ENCODE assay signal across 17 cellular contexts in the genomic region with DNA sequence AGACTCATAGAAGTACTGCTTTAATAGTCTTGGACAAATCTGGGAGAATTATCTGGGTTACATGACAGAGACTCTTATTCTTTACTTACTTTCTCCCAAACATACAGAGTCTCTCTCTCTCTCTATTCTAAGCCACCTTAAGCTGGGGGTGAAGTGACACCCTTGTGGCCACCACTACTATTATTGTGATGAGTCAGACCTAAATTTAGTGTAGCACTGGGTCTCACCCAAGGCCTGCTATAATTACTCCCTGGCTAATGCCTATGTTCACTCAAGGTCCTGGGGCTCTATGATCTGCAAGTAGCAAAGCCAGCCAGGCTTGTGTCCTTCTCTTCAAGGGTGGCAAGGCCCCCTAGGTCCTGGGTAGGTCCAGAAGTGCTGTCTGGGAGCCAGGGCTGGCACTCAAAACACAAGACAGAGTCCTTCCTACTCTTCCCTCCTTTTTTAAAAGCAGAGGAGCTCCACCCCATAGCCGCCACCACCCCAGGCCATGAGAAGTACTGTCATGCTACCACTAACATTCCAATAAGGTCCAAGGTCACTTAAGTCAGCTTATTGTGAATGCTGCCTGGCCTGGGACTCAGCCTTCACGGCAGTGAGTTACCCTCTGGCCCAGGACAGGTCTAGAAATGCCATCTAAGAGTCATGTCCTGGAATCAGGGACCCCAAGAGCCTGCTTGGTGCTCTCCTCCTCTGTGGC.
DNase-seq lines count a peak whose midpoint lies in the region; ATAC-seq, FAIRE-seq and TF ChIP-seq lines count a peak whose summit lies in the region.
"Had no signal": no experiment of that assay in that cellular context is flagged by ENCODE, and none has a peak within 500 bp of the region (broad histone marks: within the 10 kb centered on the region; RNA-seq: fewer than 3 reads in every experiment).

No MANE protein-coding gene starts in this region.

- H3K36me3 ChIP-seq in HepG2 (replicated peaks in 1 of 2; ENCODE audit: control insufficient read depth in 1 of 2, insufficient read depth in 2 of 2, low read length in 2 of 2), result no peaks in the 10 kb centered on the region
- no peaks in the 10 kb centered on the region for H3K36me3 ChIP-seq in right lobe of liver
- H3K36me3 ChIP-seq: brain microvascular endothelial cell, colonic mucosa had no signal

- H2AFZ ChIP-seq in HepG2 (ENCODE audit: low read length), result no peak overlapping the region

- intact Hi-C loops in HepG2 (cut with micrococcal nuclease; ENCODE audit: unreplicated experiment) (no loop called here), right lobe of liver (cut with DNase I) (no loop called here), posterior cingulate gyrus (cut with DNase I) (no loop called here)

- H3K4me1 ChIP-seq in HepG2 (ENCODE audit: insufficient read depth, low read length) (no peaks in the 10 kb centered on the region), right lobe of liver (no peaks in the 10 kb centered on the region)
- H3K4me1 ChIP-seq: colonic mucosa had no signal

- BruUV-seq in HepG2 (replicated peaks; lab: Mats Ljungman, UMichigan), result no TSS peak

- H3K27me3 ChIP-seq in HepG2 (ENCODE audit: control insufficient read depth in 1 of 2, insufficient read depth in 2 of 2, low read length in 2 of 2), result no peaks in the 10 kb centered on the region; a peak in 1 of 5 replicates
- H3K27me3 ChIP-seq in right lobe of liver, result no peaks in the 10 kb centered on the region
- H3K27me3 ChIP-seq: brain microvascular endothelial cell, colonic mucosa had no signal

- POLR2A ChIA-PET in HepG2 (lab: Yijun Ruan, JAX), result no interaction called here

- no peak for DNase-seq in HepG2 (ENCODE audit: low spot score)
- DNase-seq in right lobe of liver, result no peak
- DNase-seq in urothelium cell line (ENCODE audit: low spot score), result no peak
- DNase-seq in posterior cingulate gyrus, result no peak
- no peak for DNase-seq in NK-92 treated with Interleukin-12 subunit alpha and Interleukin-12 subunit beta, amount 100 ng/mL, for 24 hours (lab: John Stamatoyannopoulos, UW)
- no peak for DNase-seq in MV-4-11 (lab: John Stamatoyannopoulos, UW)
- DNase-seq: activated CD4-positive, CD25-positive, alpha-beta regulatory T cell treated with anti-CD3 and anti-CD28 coated beads, Interleukin-2, amount 50 U/mL, for 72 hours; brain microvascular endothelial cell; Calu3; colonic mucosa; glutamatergic neuron; NCI-H187 treated with DMSO at 0.1 percent for 48 hours; stimulated activated CD4-positive, alpha-beta T cell treated with anti-CD3 and anti-CD28 coated beads, Interleukin-12 subunit alpha, Interleukin-12 subunit beta, amount 100 ng/mL, for 4 hours; stimulated activated CD8-positive, alpha-beta memory T cell treated with anti-CD3 and anti-CD28 coated beads, Interleukin-4, amount 100 ng/mL, for 48 hours had no signal

- H3K27ac ChIP-seq in HepG2 (ENCODE audit: extremely low read length, insufficient read depth, low read length) (no peak overlapping the region), right lobe of liver (no peak overlapping the region)
- H3K27ac ChIP-seq: brain microvascular endothelial cell, colonic mucosa had no signal

- TF ChIP-seq POLR2A in HepG2 (IDR thresholded peaks at IDR 0.05; ENCODE audit: insufficient read depth in 1 of 2, low read depth in 2 of 2, low read length in 2 of 2) (no peak), right lobe of liver (IDR thresholded peaks at IDR 0.05) (no peak)

- no peaks in the 10 kb centered on the region for H3K9me3 ChIP-seq in HepG2 (ENCODE audit: low read length)
- H3K9me3 ChIP-seq in right lobe of liver, result no peaks in the 10 kb centered on the region
- H3K9me3 ChIP-seq: colonic mucosa had no signal

- no peak for FAIRE-seq in HepG2 (lab: Jason Lieb, UNC)
- peak; percentile 17 for FAIRE-seq in urothelium cell line (lab: Jason Lieb, UNC)
- FAIRE-seq: A204.1 had no signal

- no peak for TF ChIP-seq EP300 in HepG2 (IDR thresholded peaks at IDR 0.05; ENCODE audit: low read depth in 2 of 2, low read length in 2 of 2)
- TF ChIP-seq EP300 in HepG2 (CRISPR knock-in tag; IDR thresholded peaks at IDR 0.05; ENCODE audit: borderline replicate concordance), result no peak

- CTCF ChIA-PET in HepG2 (lab: Yijun Ruan, JAX; ENCODE audit: low intra/inter-chr PET ratio, low total read pairs), result no interaction called here

- TF ChIP-seq CTCF in HepG2 (CRISPR knock-in tag; IDR thresholded peaks at IDR 0.05), result no peak
- TF ChIP-seq CTCF in right lobe of liver (IDR thresholded peaks at IDR 0.05), result no peak

- H3K9ac ChIP-seq in HepG2 (ENCODE audit: insufficient read depth, low read depth, low read length), result no peak overlapping the region

- H3K4me2 ChIP-seq in HepG2 (ENCODE audit: low read depth, low read length), result no peak overlapping the region

- 0% methylated on average over 1 of the region's 2 CpGs for WGBS in HepG2 (ENCODE audit: low lambda C conversion rate)
- WGBS in right lobe of liver (ENCODE audit: insufficient coverage, low coverage, low lambda C conversion rate, missing lambda C conversion rate), result 25% methylated on average over 1 of the region's 2 CpGs

- H4K20me1 ChIP-seq in HepG2 (ENCODE audit: insufficient read depth, low read length), result no peaks in the 10 kb centered on the region

- in situ Hi-C loops in HepG2 (cut with HindIII; ENCODE audit: extremely low pct_ligation_motif_present, low pct_unique_long_range_greater_than_20kb), result no loop called here

- TF ChIP-seq RAD21 in HepG2 (CRISPR knock-in tag; IDR thresholded peaks at IDR 0.05), result no peak

- ATAC-seq in HepG2 (peak; percentile 58; the same call in 2 of the 3 replicates), right lobe of liver (no peak), GM21723 (IDR thresholded peaks at IDR 0.05; ENCODE audit: unreplicated experiment) (peak; percentile 88), HG03520 (IDR thresholded peaks at IDR 0.05; ENCODE audit: unreplicated experiment) (peak; percentile 87)

- H3K4me3 ChIP-seq in HepG2 (replicated peaks in 1 of 3; ENCODE audit: insufficient read depth in 1 of 3, low read depth in 2 of 3, low read length in 3 of 3) (no peak overlapping the region), right lobe of liver (no peak overlapping the region)
- H3K4me3 ChIP-seq: colonic mucosa had no signal

- H3K79me2 ChIP-seq in HepG2 (ENCODE audit: insufficient read depth, low read length), result no peaks in the 10 kb centered on the region

TF ChIP-seq in HepG2, 621 proteins besides CTCF, POLR2A, EP300 and RAD21:
- TF ChIP-seq FLYWCH1 (CRISPR knock-in tag; IDR thresholded peaks at IDR 0.05) (no peak), NCOA5 (CRISPR knock-in tag; IDR thresholded peaks at IDR 0.05) (no peak), ZNF207 (IDR thresholded peaks at IDR 0.05; ENCODE audit: borderline replicate concordance) (no peak), TCF7 (IDR thresholded peaks at IDR 0.05; ENCODE audit: low read depth) (no peak), ZNF3 (CRISPR knock-in tag; IDR thresholded peaks at IDR 0.05) (no peak), CEBPB (IDR thresholded peaks at IDR 0.05; ENCODE audit: borderline replicate concordance, low read depth, low read length) (no peak), ZNF136 (CRISPR knock-in tag; IDR thresholded peaks at IDR 0.05; ENCODE audit: low read depth) (no peak)

Comparison
In these comparisons a context has a peak if more than half of its experiments do, and no peak if none do; other contexts are left out.
1. ATAC-seq: peak in HepG2 (single experiment), GM21723 (single experiment) and HG03520 (single experiment); none in right lobe of liver (0 of 4).